ENCODE assay signal across 10 cellular contexts in the genomic region with DNA sequence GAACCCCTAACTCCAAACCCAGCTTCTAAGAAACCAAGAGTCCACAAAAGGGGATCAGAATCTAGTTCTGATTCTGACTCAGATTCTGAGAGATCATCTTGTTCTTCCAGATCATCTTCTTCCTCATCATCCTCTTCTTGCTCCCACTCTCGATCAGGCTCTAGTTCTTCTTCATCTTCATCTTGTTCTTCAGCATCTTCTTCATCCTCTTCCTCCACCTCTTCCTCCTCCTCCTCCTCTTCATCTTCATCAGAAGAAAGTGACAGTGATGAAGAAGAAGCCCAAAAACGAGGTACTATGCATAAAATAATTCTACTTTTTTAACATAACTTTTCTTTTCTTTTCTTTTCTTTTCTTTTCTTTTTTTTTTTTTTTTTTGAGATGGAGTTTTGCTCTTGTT.
"Had no signal": no experiment of that assay in that cellular context is flagged by ENCODE, and none has a peak within 500 bp of the region (broad histone marks: within the 10 kb centered on the region; RNA-seq: fewer than 3 reads in every experiment).

No MANE protein-coding gene starts in this region.

- H3K4me3 Mint-ChIP-seq: IgD-negative memory B cell had no signal

- H3K4me3 ChIP-seq: K562 had no signal

- H3K27ac ChIP-seq: HL-60, KMS-11 had no signal

- ATAC-seq: HepG2, K562 had no signal

- DNase-seq: IMR-90, Karpas-422, KBM-7, KG1 had no signal

- H3K9me3 Mint-ChIP-seq: IgD-negative memory B cell had no signal

- H3K27me3 Mint-ChIP-seq: IgD-negative memory B cell had no signal

- FAIRE-seq: HepG2, HTR-8/SVneo, K562 had no signal

- H3K4me1 Mint-ChIP-seq: IgD-negative memory B cell had no signal

- H3K27ac Mint-ChIP-seq: IgD-negative memory B cell had no signal
